ENCODE assay signal across 1 cellular context in genomic region chr5:67051164-67051563, GRCh38.
TF ChIP-seq lines count a peak whose summit lies in the region.

No MANE protein-coding gene starts in this region.

TF ChIP-seq in HepG2, 621 proteins besides CTCF, POLR2A, EP300 and RAD21 (continued from another document):
- no peak for TF ChIP-seq POGK (CRISPR knock-in tag; conservative IDR thresholded peaks at IDR 0.05)
- TF ChIP-seq NFKB2 (CRISPR knock-in tag; IDR thresholded peaks at IDR 0.05; ENCODE audit: borderline replicate concordance), result no peak
- no peak for TF ChIP-seq MTA1 (CRISPR knock-in tag; IDR thresholded peaks at IDR 0.05; ENCODE audit: borderline replicate concordance)
- TF ChIP-seq ATF5 (CRISPR knock-in tag; IDR thresholded peaks at IDR 0.05; ENCODE audit: low read depth), result no peak
- TF ChIP-seq ZSCAN25 (CRISPR knock-in tag; IDR thresholded peaks at IDR 0.05), result no peak
TF ChIP-seq in HepG2: peak in this region for 0.
